ENCODE assay signal across 22 cellular contexts in the genomic region with DNA sequence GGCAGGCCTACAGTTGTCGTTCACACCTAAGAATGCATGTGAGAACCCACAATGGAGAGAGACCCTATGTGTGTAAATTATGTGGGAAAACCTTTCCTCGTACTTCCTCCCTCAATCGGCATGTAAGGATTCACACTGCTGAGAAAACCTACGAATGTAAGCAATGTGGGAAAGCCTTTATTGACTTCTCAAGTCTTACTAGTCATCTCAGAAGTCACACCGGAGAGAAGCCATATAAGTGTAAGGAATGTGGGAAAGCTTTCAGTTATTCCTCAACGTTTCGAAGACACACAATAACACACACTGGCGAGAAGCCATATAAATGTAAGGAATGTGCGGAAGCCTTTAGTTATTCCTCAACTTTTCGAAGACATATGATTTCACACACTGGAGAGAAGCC. TPM values are rescaled to one million over a fixed set of nuclear protein-coding genes. Genes with fewer than 3 reads are reported as not detected.
"Had no signal": no experiment of that assay in that cellular context is flagged by ENCODE, and none has a peak within 500 bp of the region (broad histone marks: within the 10 kb centered on the region; RNA-seq: fewer than 3 reads in every experiment).

No MANE protein-coding gene starts in this region.

- ATAC-seq: activated naive CD4-positive, alpha-beta T cell treated with anti-CD3 and anti-CD28 coated beads, Interleukin-2, amount 50 U/mL, for 72 hours; heart right ventricle; left lobe of liver; natural killer cell treated with Interleukin-12 subunit alpha and Interleukin-12 subunit beta and Interleukin-15 and Interleukin-18, amount 100 ng/mL, for 72 hours; psoas muscle; upper lobe of right lung had no signal

- H3K4me1 ChIP-seq: adrenal gland, breast epithelium, heart right ventricle, psoas muscle, right atrium auricular region, thyroid gland, upper lobe of right lung had no signal

- DNase-seq: activated CD4-positive, alpha-beta T cell treated with anti-CD3 and anti-CD28 coated beads for 1 hour; activated T-cell treated with anti-CD3 and anti-CD28 coated beads, Interleukin-2, amount 50 U/mL, for 1 hour; adrenal gland; dorsolateral prefrontal cortex; heart right ventricle; midbrain; ovary; psoas muscle; stimulated activated CD4-positive, alpha-beta T cell treated with anti-CD3 and anti-CD28 coated beads, Interleukin-4, amount 100 ng/mL, for 24 hours; stimulated activated naive CD4-positive, alpha-beta T cell treated with Interleukin-2 at 50 U/mL for 16 hours; T-helper 1 cell; thyroid gland; upper lobe of right lung had no signal

- H3K4me3 ChIP-seq: adrenal gland, heart right ventricle, ovary, psoas muscle, right atrium auricular region, thyroid gland, upper lobe of right lung had no signal

- H3K9me3 ChIP-seq: thyroid gland had no signal

- H3K27ac ChIP-seq: adrenal gland, breast epithelium, dorsolateral prefrontal cortex, epithelial cell of prostate, heart right ventricle, ovary, psoas muscle, right atrium auricular region, thyroid gland, upper lobe of right lung had no signal

- H3K27me3 ChIP-seq: adrenal gland, breast epithelium, dorsolateral prefrontal cortex, heart right ventricle, ovary, right atrium auricular region, thyroid gland, upper lobe of right lung had no signal

RNA-seq across cellular contexts. Expression of a gene that starts 14.5 kb away (rescaled TPM):
- total RNA-seq: kidney epithelial cell; left lobe of liver; lung microvascular endothelial cell; natural killer cell treated with Interleukin-12 subunit alpha and Interleukin-12 subunit beta and Interleukin-15 and Interleukin-18, amount 100 ng/mL, for 72 hours; right atrium auricular region; subcutaneous adipose tissue; thyroid gland; upper lobe of right lung had no signal
